ENCODE assay signal across 8 cellular contexts in the genomic region with DNA sequence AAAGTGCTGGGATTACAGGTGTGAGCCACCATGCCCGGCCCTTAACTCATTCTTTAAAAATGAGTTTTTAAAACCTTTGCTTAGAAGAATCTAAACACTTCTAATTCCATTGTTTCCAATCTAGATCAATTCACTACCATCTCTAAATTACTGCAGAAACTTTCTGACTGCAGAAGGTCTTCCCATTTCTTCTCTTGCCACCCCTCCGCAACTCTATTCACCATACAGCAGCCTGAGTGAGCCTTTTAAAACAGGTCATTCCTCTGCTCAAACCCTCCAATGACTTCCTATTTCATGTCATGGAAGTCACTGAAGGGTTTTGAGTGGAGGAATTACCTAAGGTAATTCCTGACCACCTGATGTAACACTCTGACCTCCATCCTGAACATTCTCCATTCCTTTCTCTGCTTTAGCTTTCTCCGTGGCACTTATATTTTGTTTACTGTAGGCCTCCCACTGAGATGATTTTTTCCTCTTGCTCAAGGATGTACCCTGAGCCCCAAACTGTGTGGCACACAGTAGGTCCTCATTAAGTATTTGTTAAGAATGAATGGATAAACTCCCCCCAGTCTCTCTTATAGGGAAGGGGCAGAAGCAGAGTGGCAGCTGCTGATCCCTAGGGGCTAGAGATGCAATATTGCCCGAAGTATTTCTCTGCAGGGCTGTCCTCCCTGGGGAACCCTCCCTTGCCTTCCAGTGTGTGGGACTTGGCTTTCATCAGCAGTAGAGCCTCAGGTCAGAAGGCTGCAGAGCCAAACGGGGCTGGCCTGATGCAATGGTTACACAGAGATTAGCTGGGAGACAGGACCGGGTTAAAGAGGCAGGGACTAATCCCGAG. TPM values are rescaled to one million over a fixed set of nuclear protein-coding genes. Genes with fewer than 3 reads are reported as not detected.
A peak's percentile ranks its signal among the peaks of the same experiment; 100 is the strongest.
DNase-seq lines count a peak whose midpoint lies in the region; ATAC-seq lines count a peak whose summit lies in the region.

No MANE protein-coding gene starts in this region.

- H3K4me3 ChIP-seq in effector memory CD4-positive, alpha-beta T cell (ENCODE audit: insufficient read depth, low read depth, low read length, poor library complexity, severe bottlenecking): peak overlapping the region; percentile 71
- H3K4me3 ChIP-seq in mucosa of stomach (ENCODE audit: low read length): peak overlapping the region; percentile 90

- no peak for ATAC-seq in HG03469 (IDR thresholded peaks at IDR 0.05; ENCODE audit: unreplicated experiment)

- H3K9ac ChIP-seq in mucosa of stomach (ENCODE audit: low read length): peak overlapping the region; percentile 90

- peaks cover 35% of the 10 kb centered on the region for H3K4me1 ChIP-seq in effector memory CD4-positive, alpha-beta T cell (ENCODE audit: control insufficient read depth, insufficient read depth, low read length, poor library complexity, severe bottlenecking)
- peaks cover 37% of the 10 kb centered on the region for H3K4me1 ChIP-seq in mucosa of stomach (ENCODE audit: control insufficient read depth, insufficient read depth, low read length)

- DNase-seq in NCI-H146 (lab: John Stamatoyannopoulos, UW): peak; percentile 28
- DNase-seq in NCI-H146 treated with DMSO at 0.1 percent for 48 hours (lab: John Stamatoyannopoulos, UW; ENCODE audit: unreplicated experiment): no peak
- peak; percentile 50 for DNase-seq in RPMI7951 (ENCODE audit: low read depth)
- DNase-seq in effector memory CD4-positive, alpha-beta T cell: no peak
- no peak for DNase-seq in medulla oblongata (ENCODE audit: extremely low spot score)
- no peak for DNase-seq in midbrain (lab: John Stamatoyannopoulos, UW)

- peaks cover 34% of the 10 kb centered on the region for H3K36me3 ChIP-seq in effector memory CD4-positive, alpha-beta T cell (ENCODE audit: control insufficient read depth, insufficient read depth, low read length)
- H3K36me3 ChIP-seq in mucosa of stomach (ENCODE audit: control insufficient read depth, insufficient read depth, low read length): peaks cover 18% of the 10 kb centered on the region

- peak overlapping the region; percentile 95 for H3K27ac ChIP-seq in effector memory CD4-positive, alpha-beta T cell (ENCODE audit: insufficient read depth, low read length, poor library complexity, severe bottlenecking)

- no peaks in the 10 kb centered on the region for H3K27me3 ChIP-seq in effector memory CD4-positive, alpha-beta T cell (replicated peaks; ENCODE audit: control insufficient read depth, insufficient read depth, low read length, poor library complexity, severe bottlenecking)
- no peaks in the 10 kb centered on the region for H3K27me3 ChIP-seq in mucosa of stomach (ENCODE audit: control insufficient read depth, insufficient read depth, low read length)

- H3K9me3 ChIP-seq in effector memory CD4-positive, alpha-beta T cell (ENCODE audit: control insufficient read depth, low read length): no peaks in the 10 kb centered on the region
- no peaks in the 10 kb centered on the region for H3K9me3 ChIP-seq in mucosa of stomach (ENCODE audit: control insufficient read depth, low read length)

RNA-seq across cellular contexts. Expression of a gene that starts 1.2 kb away (rescaled TPM):
- total RNA-seq in RPMI7951 (2014; rRNA removed; shearing (Covaris generic)): 19.1 and 24.8 TPM in 2 replicates

RNA-seq across cellular contexts. Expression of a gene that starts 3.5 kb away (rescaled TPM):
- total RNA-seq in RPMI7951 (2014; rRNA removed; shearing (Covaris generic)): 1.7 and 2.1 TPM in 2 replicates

RNA-seq across cellular contexts. Expression of a gene that starts 27.9 kb away (rescaled TPM):
- 123 and 155 TPM in 2 replicates for total RNA-seq in RPMI7951 (2014; rRNA removed; shearing (Covaris generic))

RNA-seq across cellular contexts. Expression of a gene that starts 30.7 kb away (rescaled TPM):
- 0.60 and 1.9 TPM in 2 replicates for total RNA-seq in RPMI7951 (2014; rRNA removed; shearing (Covaris generic))

RNA-seq across cellular contexts. Expression of a gene that starts 31.3 kb away (rescaled TPM):
- 79.7 and 94.8 TPM in 2 replicates for total RNA-seq in RPMI7951 (2014; rRNA removed; shearing (Covaris generic))

Comparison
In these comparisons a context has a peak if more than half of its experiments do, and no peak if none do; other contexts are left out.
1. DNase-seq: peak in NCI-H146 (single experiment) and RPMI7951 (single experiment); none in NCI-H146 treated with DMSO at 0.1 percent for 48 hours (single experiment), effector memory CD4-positive, alpha-beta T cell (0 of 3), medulla oblongata (single experiment) and midbrain (single experiment).